In genomic region chr15:63025460-63025859, GRCh38 we compare ENCODE assay signal across 2 cellular contexts.
TF ChIP-seq lines count a peak whose summit lies in the region.

No MANE protein-coding gene starts in this region.

TF ChIP-seq in HEK293T, 16 proteins besides CTCF, POLR2A, EP300 and RAD21:
- no peak for TF ChIP-seq PKNOX1 (IDR thresholded peaks at IDR 0.05)
- TF ChIP-seq TARDBP (IDR thresholded peaks at IDR 0.05) = no peak
- no peak for TF ChIP-seq ELF4 (IDR thresholded peaks at IDR 0.05)
- no peak for TF ChIP-seq SUZ12 (IDR thresholded peaks at IDR 0.05)
- no peak for TF ChIP-seq CTBP1 (IDR thresholded peaks at IDR 0.05; ENCODE audit: borderline replicate concordance)
- TF ChIP-seq LEF1 (IDR thresholded peaks at IDR 0.05; ENCODE audit: borderline replicate concordance) = no peak
- no peak for TF ChIP-seq SP1 (IDR thresholded peaks at IDR 0.05)
- no peak for TF ChIP-seq NFRKB (IDR thresholded peaks at IDR 0.05)
- no peak for TF ChIP-seq FOXA1 (IDR thresholded peaks at IDR 0.05)
- TF ChIP-seq ARNT (IDR thresholded peaks at IDR 0.05) = no peak
- no peak for TF ChIP-seq ZNF384 (IDR thresholded peaks at IDR 0.05)
- TF ChIP-seq HDGF (IDR thresholded peaks at IDR 0.05; ENCODE audit: borderline replicate concordance) = no peak

TF ChIP-seq in K562, 482 proteins besides CTCF, POLR2A, EP300 and RAD21:
- TF ChIP-seq ZFP30 (CRISPR knock-in tag; IDR thresholded peaks at IDR 0.05; ENCODE audit: borderline replicate concordance) (no peak), ZFP36 (IDR thresholded peaks at IDR 0.05; ENCODE audit: low read depth, low read length, partially characterized antibody) (peak; percentile 27), EP400 (IDR thresholded peaks at IDR 0.05) (no peak)
TF ChIP-seq in K562: peak in this region for 1.
